ENCODE assay signal across 28 cellular contexts in genomic region chr1:214155987-214156567, GRCh38.
"Had no signal": no experiment of that assay in that cellular context is flagged by ENCODE, and none has a peak within 500 bp of the region (broad histone marks: within the 10 kb centered on the region; RNA-seq: fewer than 3 reads in every experiment).

No MANE protein-coding gene starts in this region.

- H3K27ac ChIP-seq: esophagus squamous epithelium, heart right ventricle, ovary, psoas muscle, stomach, thyroid gland had no signal

- H3K4me3 ChIP-seq: esophagus squamous epithelium, heart right ventricle, lung, mucosa of descending colon, ovary, psoas muscle, smooth muscle cell, stomach, thyroid gland had no signal

- H3K4me1 ChIP-seq: esophagus squamous epithelium, heart right ventricle, psoas muscle, stomach, thyroid gland had no signal

- H3K36me3 ChIP-seq: esophagus squamous epithelium, heart right ventricle, ovary, stomach, thyroid gland had no signal

- H3K27ac Mint-ChIP-seq: effector memory CD8-positive, alpha-beta T cell; memory B cell; naive B cell; natural killer cell treated with Interleukin-12 subunit alpha and Interleukin-12 subunit beta and Interleukin-15 and Interleukin-18, amount 100 ng/mL, for 72 hours; stimulated activated effector memory CD8-positive, alpha-beta T cell treated with anti-CD3 and anti-CD28 coated beads, Interleukin-12 subunit alpha, Interleukin-12 subunit beta, amount 100 ng/mL, for 72 hours; type B pancreatic cell had no signal

- H3K4me1 Mint-ChIP-seq: memory B cell; naive B cell; stimulated activated effector memory CD8-positive, alpha-beta T cell treated with anti-CD3 and anti-CD28 coated beads, Interleukin-12 subunit alpha, Interleukin-12 subunit beta, amount 100 ng/mL, for 72 hours had no signal

- H3K27me3 ChIP-seq: ovary, thyroid gland had no signal

- H3K4me3 Mint-ChIP-seq: effector memory CD8-positive, alpha-beta T cell; memory B cell; naive B cell; natural killer cell treated with Interleukin-12 subunit alpha and Interleukin-12 subunit beta and Interleukin-15 and Interleukin-18, amount 100 ng/mL, for 72 hours; stimulated activated effector memory CD8-positive, alpha-beta T cell treated with anti-CD3 and anti-CD28 coated beads, Interleukin-12 subunit alpha, Interleukin-12 subunit beta, amount 100 ng/mL, for 72 hours; type B pancreatic cell had no signal

- H3K9me3 ChIP-seq: esophagus squamous epithelium, mucosa of descending colon, ovary, psoas muscle, stomach, thyroid gland had no signal

- DNase-seq: cortex of kidney; effector memory CD8-positive, alpha-beta T cell; erythroblast; esophagus squamous epithelium; foreskin melanocyte; glutamatergic neuron; heart right ventricle; hippocampal formation; mucosa of descending colon; naive B cell; nucleus accumbens; ovary; posterior cingulate gyrus; psoas muscle; stimulated activated CD4-positive, alpha-beta T cell treated with anti-CD3 and anti-CD28 coated beads, Interleukin-12 subunit alpha, Interleukin-12 subunit beta, amount 100 ng/mL, for 4 hours; stimulated activated CD4-positive, alpha-beta T cell treated with anti-CD3 and anti-CD28 coated beads, Interleukin-2, amount 100 ng/mL, for 24 hours; stimulated activated CD4-positive, alpha-beta T cell treated with anti-CD3 and anti-CD28 coated beads, Interleukin-4, amount 100 ng/mL, for 24 hours; stimulated activated naive CD4-positive, alpha-beta T cell treated with Interleukin-2 at 50 U/mL for 16 hours; stomach; thyroid gland had no signal

- H3K36me3 Mint-ChIP-seq: memory B cell; naive B cell; natural killer cell treated with Interleukin-12 subunit alpha and Interleukin-12 subunit beta and Interleukin-15 and Interleukin-18, amount 100 ng/mL, for 72 hours; stimulated activated effector memory CD8-positive, alpha-beta T cell treated with anti-CD3 and anti-CD28 coated beads, Interleukin-12 subunit alpha, Interleukin-12 subunit beta, amount 100 ng/mL, for 72 hours; type B pancreatic cell had no signal

- H3K9me3 Mint-ChIP-seq: effector memory CD8-positive, alpha-beta T cell; memory B cell; naive B cell; natural killer cell treated with Interleukin-12 subunit alpha and Interleukin-12 subunit beta and Interleukin-15 and Interleukin-18, amount 100 ng/mL, for 72 hours; stimulated activated effector memory CD8-positive, alpha-beta T cell treated with anti-CD3 and anti-CD28 coated beads, Interleukin-12 subunit alpha, Interleukin-12 subunit beta, amount 100 ng/mL, for 72 hours had no signal

- ATAC-seq: effector memory CD8-positive, alpha-beta T cell; heart right ventricle; left lobe of liver; mucosa of descending colon; natural killer cell treated with Interleukin-12 subunit alpha and Interleukin-12 subunit beta and Interleukin-15 and Interleukin-18, amount 100 ng/mL, for 72 hours; psoas muscle; sciatic nerve; stimulated activated effector memory CD8-positive, alpha-beta T cell treated with anti-CD3 and anti-CD28 coated beads, Interleukin-12 subunit alpha, Interleukin-12 subunit beta, amount 100 ng/mL, for 72 hours had no signal
